In the genomic region with DNA sequence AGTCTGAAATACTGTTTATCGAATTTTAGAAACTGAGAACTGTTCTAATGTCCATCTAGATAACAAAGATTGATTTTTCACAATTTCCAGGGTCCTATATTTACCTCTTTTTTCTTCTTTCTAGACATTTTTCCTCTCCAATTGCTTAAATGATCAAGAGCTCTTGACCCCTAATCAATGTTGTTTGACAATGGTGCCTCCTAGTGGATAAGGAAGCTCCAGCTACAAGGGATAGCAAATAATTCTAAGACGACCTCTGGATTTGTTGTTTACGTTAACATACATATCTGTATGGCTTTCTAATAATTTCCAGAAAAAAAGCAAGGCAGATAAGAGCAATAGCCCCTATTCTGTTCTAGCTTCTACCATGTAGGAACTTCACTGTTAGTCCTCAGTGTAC, we compare ENCODE assay signal across 8 cellular contexts. TPM values are rescaled to one million over a fixed set of nuclear protein-coding genes. Genes with fewer than 3 reads are reported as not detected.
A peak's percentile ranks its signal among the peaks of the same experiment; 100 is the strongest.
DNase-seq lines count a peak whose midpoint lies in the region; ATAC-seq, FAIRE-seq and TF ChIP-seq lines count a peak whose summit lies in the region.

No MANE protein-coding gene starts in this region.

- TF ChIP-seq CTCF in Calu3 (IDR thresholded peaks at IDR 0.05; ENCODE audit: unreplicated experiment) (peak; percentile 14), IMR-90 (conservative IDR thresholded peaks at IDR 0.05; ENCODE audit: low read depth, low read length) (peak; percentile 57), GM12878 (IDR thresholded peaks at IDR 0.05 in 2 of 3, conservative IDR thresholded peaks at IDR 0.05 in 1 of 3; ENCODE audit: control insufficient read depth in 2 of 3, extremely low read depth in 1 of 3, insufficient read depth in 1 of 3, low read depth in 3 of 3, low read length in 3 of 3) (peak; percentile 59 to 67 (median 62)), lower lobe of right lung (IDR thresholded peaks at IDR 0.05) (peak; percentile 44)

- no peak overlapping the region for H4K8ac ChIP-seq in IMR-90 (ENCODE audit: low read depth in 2 of 2, low read length in 2 of 2)

- H3K36me3 Mint-ChIP-seq in Calu3 (ENCODE audit: insufficient read depth, unreplicated experiment), result no peaks in the 10 kb centered on the region

- H3K27ac ChIP-seq in IMR-90 (ENCODE audit: insufficient read depth, low read length), result no peak overlapping the region
- no peak overlapping the region for H3K27ac ChIP-seq in GM12878 (ENCODE audit: control insufficient read depth, insufficient read depth)
- H3K27ac ChIP-seq in lower lobe of right lung, result no peak overlapping the region

- H3K14ac ChIP-seq in IMR-90 (replicated peaks; ENCODE audit: low read depth, low read length), result no peak overlapping the region

- TF ChIP-seq RAD21 in IMR-90 (IDR thresholded peaks at IDR 0.05; ENCODE audit: low read length) (peak; percentile 59), GM12878 (IDR thresholded peaks at IDR 0.05; ENCODE audit: insufficient read depth, low read depth, low read length) (peak; percentile 93)

- dilution Hi-C loops in IMR-90 (cut with HindIII; ENCODE audit: low sequenced_read_pairs, unreplicated experiment), result no loop called here

- no peaks in the 10 kb centered on the region for H3K9me3 ChIP-seq in IMR-90 (ENCODE audit: control insufficient read depth, insufficient read depth, low read length)
- no peaks in the 10 kb centered on the region for H3K9me3 ChIP-seq in GM12878 (replicated peaks; ENCODE audit: control insufficient read depth, insufficient read depth, low read length)
- no peaks in the 10 kb centered on the region for H3K9me3 ChIP-seq in lower lobe of right lung

- no peaks in the 10 kb centered on the region for H3K79me2 ChIP-seq in GM12878 (ENCODE audit: control insufficient read depth, insufficient read depth, low read length)

- no peak overlapping the region for H2BK5ac ChIP-seq in IMR-90 (ENCODE audit: low read depth, low read length, poor library complexity, severe bottlenecking)

- no peak overlapping the region for H2BK20ac ChIP-seq in IMR-90 (ENCODE audit: low read depth, low read length)

- no peak overlapping the region for H3K27ac Mint-ChIP-seq in Calu3 (ENCODE audit: unreplicated experiment)

- H3K18ac ChIP-seq in IMR-90 (ENCODE audit: low read depth, low read length), result no peak overlapping the region

- H2AK9ac ChIP-seq in IMR-90 (replicated peaks; ENCODE audit: low read depth, low read length, poor library complexity), result no peak overlapping the region

- H4K20me1 ChIP-seq in IMR-90 (ENCODE audit: insufficient read depth, low read length) (no peaks in the 10 kb centered on the region), GM12878 (ENCODE audit: control insufficient read depth, insufficient read depth) (no peaks in the 10 kb centered on the region)

- no peaks in the 10 kb centered on the region for H3K79me1 ChIP-seq in IMR-90 (ENCODE audit: low read depth in 1 of 2, low read length in 2 of 2)

- no peak overlapping the region for H4K5ac ChIP-seq in IMR-90 (ENCODE audit: low read depth, low read length)

- H2AFZ ChIP-seq in IMR-90 (replicated peaks; ENCODE audit: low read length, poor library complexity), result no peak overlapping the region
- H2AFZ ChIP-seq in GM12878 (ENCODE audit: control insufficient read depth, low read depth, low read length), result no peak overlapping the region

- no peak overlapping the region for H2BK120ac ChIP-seq in IMR-90 (ENCODE audit: low read depth, low read length)

- H3K27me3 Mint-ChIP-seq in Calu3 (ENCODE audit: unreplicated experiment), result no peaks in the 10 kb centered on the region

- no peak overlapping the region for H3K4ac ChIP-seq in IMR-90 (ENCODE audit: low read depth, low read length)

- peaks cover 38% of the 10 kb centered on the region for H3K4me1 Mint-ChIP-seq in Calu3 (ENCODE audit: low read depth, unreplicated experiment)

- WGBS in IMR-90 (ENCODE audit: extremely low coverage in 2 of 2, insufficient read length in 1 of 2), 2 experiments, result no CpG with 5 or more reads among the region's 3 CpGs
- WGBS in GM12878 (ENCODE audit: insufficient coverage, insufficient replicate concordance, low lambda C conversion rate, missing lambda C conversion rate), result 0% methylated on average over 3 of the region's 3 CpGs

- H2AK5ac ChIP-seq in IMR-90 (ENCODE audit: low read depth, low read length), result no peak overlapping the region

- TF ChIP-seq POLR2A in IMR-90 (IDR thresholded peaks at IDR 0.05; ENCODE audit: low read depth, low read length), result no peak
- no peak for TF ChIP-seq POLR2A in GM12878 (IDR thresholded peaks at IDR 0.05; ENCODE audit: low read depth, low read length)

- no peaks in the 10 kb centered on the region for H3K9me1 ChIP-seq in IMR-90 (ENCODE audit: insufficient read depth, low read length)

- H3K4me3 ChIP-seq in IMR-90 (ENCODE audit: insufficient read depth, low read depth, low read length) (no peak overlapping the region), GM12878 (no peak overlapping the region), lower lobe of right lung (no peak overlapping the region)

- POLR2A ChIA-PET in IMR-90 (lab: Charles Lee; ENCODE audit: unreplicated experiment) (interaction anchor here (0.5 kb wide), 1 partner anchor 119 kb away, joined by 5 read pairs; no protein-coding TSS in a partner anchor), GM12878 (lab: Charles Lee) (no interaction called here)

- no peak overlapping the region for H2BK15ac ChIP-seq in IMR-90 (ENCODE audit: low read depth, low read length)

- SMC1A ChIA-PET in GM12878 (lab: Charles Lee; ENCODE audit: uncharacterized antibody, unreplicated experiment), result interaction anchor here (0.7 to 3.0 kb wide), 16 partner anchors 9 to 673 kb away, joined by 3 to 10 read pairs (median 4); no protein-coding TSS in a partner anchor

- no peaks in the 10 kb centered on the region for H3K9me3 Mint-ChIP-seq in Calu3 (ENCODE audit: low read depth, unreplicated experiment)

- no TSS peak for BruUV-seq in Calu3 (replicated peaks; lab: Mats Ljungman, UMichigan)
- no TSS peak for BruUV-seq in IMR-90 (replicated peaks; lab: Mats Ljungman, UMichigan)
- no TSS peak for BruUV-seq in GM12878 (replicated peaks; lab: Mats Ljungman, UMichigan)

- intact Hi-C loops in Calu3 (cut with micrococcal nuclease; ENCODE audit: unreplicated experiment) (loop anchor here (2.0 kb wide), 1 partner anchor 201 kb away; no protein-coding TSS in a partner anchor), IMR-90 (cut with micrococcal nuclease) (loop anchor here (1.0 kb wide), 1 partner anchor 202 kb away; no protein-coding TSS in a partner anchor), GM12878 (cut with micrococcal nuclease; ENCODE audit: unreplicated experiment) (loop anchor here (1.0 to 5.0 kb wide), 2 partner anchors 202 to 483 kb away; no protein-coding TSS in a partner anchor), lower lobe of right lung (cut with DNase I) (no loop called here)

- RAD21 ChIA-PET in GM12878 (lab: Charles Lee; ENCODE audit: unreplicated experiment), result interaction anchor here (0.5 to 1.9 kb wide), 10 partner anchors 9 to 1216 kb away, joined by 3 to 10 read pairs (median 4); no protein-coding TSS in a partner anchor

- H3K4me2 ChIP-seq in IMR-90 (ENCODE audit: low read depth, low read length) (no peak overlapping the region), GM12878 (ENCODE audit: control insufficient read depth, insufficient read depth) (no peak overlapping the region)

- no peak overlapping the region for H3K23ac ChIP-seq in IMR-90 (ENCODE audit: low read depth, low read length)

- CTCF ChIA-PET in Calu3 (lab: Charles Lee) (interaction anchor here (0.5 to 1.2 kb wide), 5 partner anchors 19 to 423 kb away, joined by 3 to 6 read pairs (median 3); no protein-coding TSS in a partner anchor), IMR-90 (lab: Yijun Ruan, JAX) (interaction anchor here (1.5 to 1.7 kb wide), 3 partner anchors 10 to 201 kb away, joined by 4 to 9 read pairs (median 5); no protein-coding TSS in a partner anchor), GM12878 (lab: Yijun Ruan, JAX) (interaction anchor here (0.7 to 2.5 kb wide), 37 partner anchors 9 to 1216 kb away, joined by 3 to 23 read pairs (median 4); no protein-coding TSS in a partner anchor)

- H3K4me1 ChIP-seq in IMR-90 (ENCODE audit: control insufficient read depth, insufficient read depth, low read length), result no peaks in the 10 kb centered on the region
- H3K4me1 ChIP-seq in GM12878 (ENCODE audit: control insufficient read depth, insufficient read depth, low read length), result no peaks in the 10 kb centered on the region
- no peaks in the 10 kb centered on the region for H3K4me1 ChIP-seq in lower lobe of right lung

- TF ChIP-seq EP300 in GM12878 (IDR thresholded peaks at IDR 0.05; ENCODE audit: borderline replicate concordance in 1 of 2, control insufficient read depth in 1 of 2, low read depth in 2 of 2, low read length in 2 of 2), result no peak

- in situ Hi-C loops in IMR-90 (cut with MboI; ENCODE audit: low sequenced_read_pairs) (loop anchor here (25.0 kb wide), 1 partner anchor 473 kb away; no protein-coding TSS in a partner anchor), GM12878 (cut with MboI) (loop anchor here (10.0 kb wide), 1 partner anchor 485 kb away; no protein-coding TSS in a partner anchor)

- ATAC-seq in IMR-90 (ENCODE audit: low read depth), result no peak
- peak; percentile 72 for ATAC-seq in GM12878
- ATAC-seq in lower lobe of right lung, result no peak
- no peak for ATAC-seq in HG03097 (IDR thresholded peaks at IDR 0.05; ENCODE audit: low FRiP score, unreplicated experiment)
- ATAC-seq in HG02588 (IDR thresholded peaks at IDR 0.05; ENCODE audit: unreplicated experiment), result no peak

- H3K36me3 ChIP-seq in IMR-90 (ENCODE audit: control insufficient read depth, insufficient read depth, low read length), result no peaks in the 10 kb centered on the region
- no peaks in the 10 kb centered on the region for H3K36me3 ChIP-seq in GM12878 (ENCODE audit: control insufficient read depth in 2 of 2, insufficient read depth in 2 of 2, low read length in 1 of 2)
- no peaks in the 10 kb centered on the region for H3K36me3 ChIP-seq in lower lobe of right lung

- H3K56ac ChIP-seq in IMR-90 (ENCODE audit: extremely low read depth, insufficient read depth, low read length), result no peak overlapping the region

- no peak for FAIRE-seq in GM12878 (lab: Jason Lieb, UNC)

- H3K4me3 Mint-ChIP-seq in Calu3 (ENCODE audit: low read depth, unreplicated experiment), result no peak overlapping the region

- H4K91ac ChIP-seq in IMR-90 (ENCODE audit: insufficient read depth, low read depth, low read length), result no peak overlapping the region

- H3K9ac ChIP-seq in IMR-90 (ENCODE audit: low read depth, low read length) (no peak overlapping the region), GM12878 (ENCODE audit: control insufficient read depth, insufficient read depth, low read length) (no peak overlapping the region)

- DNase-seq in Calu3, result no peak
- peak; percentile 54 for DNase-seq in IMR-90
- DNase-seq in GM12878 (ENCODE audit: low read depth, low spot score), result no peak
- no peak for DNase-seq in lower lobe of right lung
- no peak for DNase-seq in activated CD8-positive, alpha-beta memory T cell treated with anti-CD3 and anti-CD28 coated beads, Interleukin-2, amount 50 U/mL, for 48 hours
- DNase-seq in NCI-H2227 treated with DMSO at 0.1 percent for 48 hours (lab: John Stamatoyannopoulos, UW), result no peak

- H3K27me3 ChIP-seq in IMR-90 (ENCODE audit: control insufficient read depth, insufficient read depth, low read length) (peaks cover 1% of the 10 kb centered on the region; the same call in 1 of the 2 replicates), GM12878 (replicated peaks in 1 of 2; ENCODE audit: control insufficient read depth in 2 of 2, insufficient read depth in 2 of 2, low read length in 1 of 2) (no peaks in the 10 kb centered on the region), lower lobe of right lung (ENCODE audit: low read depth) (no peaks in the 10 kb centered on the region)

RNA-seq across cellular contexts. Expression of gene GPR82, which starts 35.8 kb away (rescaled TPM):
- total RNA-seq in Calu3 (2022), result not detected in 2 replicates
- total RNA-seq in IMR-90 (2012; rRNA removed), result not detected in 2 replicates
- not detected in 2 replicates for polyA plus RNA-seq in IMR-90 (2012; rRNA removed)
- polyA plus RNA-seq in IMR-90 (2012; cell fraction: cytosol; rRNA removed), result not detected in 2 replicates
- polyA plus RNA-seq in IMR-90 (2012; cell fraction: nucleus; rRNA removed; ENCODE audit: low replicate concordance), result not detected in 2 replicates
- total RNA-seq in GM12878 (2013; cell fraction: nucleolus; rRNA removed), result 0.25 TPM in 1 of 2 replicates, not detected in the other
- total RNA-seq in GM12878 (2014; rRNA removed), result 0.60 and 0.68 TPM in 2 replicates
- 0.55 and 0.81 TPM in 2 replicates for total RNA-seq in GM12878 (2014; rRNA removed; fragmentation: Illumina TruSeq; extraction: Trizol)
- 0.13 and 0.28 TPM in 2 replicates for total RNA-seq in GM12878 (2021)
- 0.13 TPM for polyA plus RNA-seq in GM12878 (2011; ENCODE audit: low read depth)
- polyA plus RNA-seq in GM12878 (2011; rRNA removed), result 1.7 and 2.3 TPM in 2 replicates
- polyA plus RNA-seq in GM12878 (2011; cell fraction: cytosol; rRNA removed), result 0.59 and 0.67 TPM in 2 replicates
- 0.25 and 0.28 TPM in 2 replicates for polyA plus RNA-seq in GM12878 (2011; cell fraction: nucleus; rRNA removed)
- polyA plus RNA-seq in GM12878 (2012), result 0.28 and 0.35 TPM in 2 replicates
- polyA plus RNA-seq in GM12878 (2014; fragmentation: Illumina TruSeq; extraction: Trizol), result 0.57 and 0.65 TPM in 2 replicates
- 1 to 10 TPM in 1 of 2 experiments, under 1 TPM in 1; 0.47 to 1.1 TPM for polyA plus RNA-seq in GM12878 (2014; fragmentation: Nextera tagmentation; extraction: Ambion mirVana)
- polyA plus RNA-seq in GM12878 (2014; rRNA removed), result 0.23 and 0.46 TPM in 2 replicates
- polyA plus RNA-seq in GM12878 (2016; fragmentation: Nextera tagmentation; extraction: Ambion mirVana), result under 1 TPM; 0.26 to 0.42 TPM
- polyA minus RNA-seq in GM12878 (2011; rRNA and poly(A)+ RNA removed), result 0.72 and 1.3 TPM in 2 replicates
- 0.67 and 0.73 TPM in 2 replicates for polyA minus RNA-seq in GM12878 (2011; cell fraction: cytosol; rRNA and poly(A)+ RNA removed)
- polyA minus RNA-seq in GM12878 (2011; cell fraction: nucleus; rRNA and poly(A)+ RNA removed), result 0.24 and 1.1 TPM in 2 replicates
- total RNA-seq in lower lobe of right lung, result 0.65 TPM
